Comparison of ENCODE assay signal across 8 cellular contexts in the genomic region with DNA sequence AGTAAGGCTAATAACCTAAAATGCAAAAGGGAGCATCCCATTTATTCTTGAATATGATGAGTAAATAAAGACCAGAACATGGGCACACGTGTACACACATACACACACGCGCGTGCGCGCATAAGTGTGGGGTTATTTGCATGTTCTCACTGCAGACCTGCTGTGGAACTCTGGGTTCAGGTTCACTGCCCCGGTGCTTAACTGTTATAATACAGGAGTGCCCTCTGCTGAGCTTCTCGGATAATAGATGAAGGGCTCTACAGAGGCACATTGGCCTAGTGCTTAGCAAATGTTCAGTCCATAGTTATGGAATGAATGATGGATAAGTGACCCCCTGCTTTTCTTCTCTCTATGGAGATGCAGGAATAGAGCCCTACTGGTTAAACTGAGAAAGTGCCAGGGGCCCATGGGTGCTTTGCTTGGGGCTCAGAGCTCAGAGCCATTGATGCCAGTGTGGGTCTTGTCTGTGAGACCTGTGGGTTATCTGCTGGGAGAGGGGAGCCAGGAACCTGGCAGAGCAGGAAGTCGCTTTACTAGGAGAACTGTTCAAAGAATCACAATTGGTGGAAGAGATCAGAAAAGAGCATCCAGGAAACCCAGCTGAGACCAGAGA. TPM values are rescaled to one million over a fixed set of nuclear protein-coding genes. Genes with fewer than 3 reads are reported as not detected.
DNase-seq lines count a peak whose midpoint lies in the region; ATAC-seq, FAIRE-seq and TF ChIP-seq lines count a peak whose summit lies in the region.

No MANE protein-coding gene starts in this region.

- H3K4me1 Mint-ChIP-seq in activated CD8-positive, alpha-beta T cell treated with anti-CD3 and anti-CD28 coated beads, Interleukin-2, amount 10 ng/mL, durations not matched to agents 7 days and 5 days (ENCODE audit: low read depth): peaks cover 31% of the 10 kb centered on the region
- peaks cover 25 to 34% of the 10 kb centered on the region in 2 donors for H3K4me1 Mint-ChIP-seq in natural killer cell treated with Interleukin-12 subunit alpha and Interleukin-12 subunit beta and Interleukin-15 and Interleukin-18, amount 100 ng/mL, for 72 hours (ENCODE audit: low read depth in 2 of 2)

- H3K9me3 ChIP-seq in AG04450 (ENCODE audit: control insufficient read depth, insufficient read depth, low read length) (no peaks in the 10 kb centered on the region), vagina (no peaks in the 10 kb centered on the region)

- TF ChIP-seq POLR2A in vagina (IDR thresholded peaks at IDR 0.05): no peak

- peaks cover 9% of the 10 kb centered on the region for H3K36me3 Mint-ChIP-seq in activated CD8-positive, alpha-beta T cell treated with anti-CD3 and anti-CD28 coated beads, Interleukin-2, amount 10 ng/mL, durations not matched to agents 7 days and 5 days (ENCODE audit: low read depth)
- H3K36me3 Mint-ChIP-seq in natural killer cell treated with Interleukin-12 subunit alpha and Interleukin-12 subunit beta and Interleukin-15 and Interleukin-18, amount 100 ng/mL, for 72 hours: peaks cover 9% of the 10 kb centered on the region

- H3K27me3 ChIP-seq in AG04450 (ENCODE audit: control insufficient read depth, insufficient read depth, low read length) (no peaks in the 10 kb centered on the region), vagina (no peaks in the 10 kb centered on the region)

- H3K27ac Mint-ChIP-seq in activated CD8-positive, alpha-beta T cell treated with anti-CD3 and anti-CD28 coated beads, Interleukin-2, amount 10 ng/mL, durations not matched to agents 7 days and 5 days: no peak overlapping the region
- peak overlapping the region; percentile 67 to 85 for H3K27ac Mint-ChIP-seq in natural killer cell treated with Interleukin-12 subunit alpha and Interleukin-12 subunit beta and Interleukin-15 and Interleukin-18, amount 100 ng/mL, for 72 hours

- H3K4me3 ChIP-seq in AG04450 (ENCODE audit: low read depth, low read length): no peak overlapping the region
- H3K4me3 ChIP-seq in epithelial cell of esophagus (ENCODE audit: low read length): no peak overlapping the region
- H3K4me3 ChIP-seq in vagina: no peak overlapping the region

- H3K27ac ChIP-seq in AG04450 (ENCODE audit: low read depth, low read length) (no peak overlapping the region), vagina (no peak overlapping the region)

- peak; percentile 51 for ATAC-seq in HG03060 (IDR thresholded peaks at IDR 0.05; ENCODE audit: low read depth, unreplicated experiment)
- ATAC-seq in activated CD8-positive, alpha-beta T cell treated with anti-CD3 and anti-CD28 coated beads, Interleukin-2, amount 10 ng/mL, durations not matched to agents 7 days and 5 days: peak; percentile 40
- peak; percentile 48 to 65 for ATAC-seq in natural killer cell treated with Interleukin-12 subunit alpha and Interleukin-12 subunit beta and Interleukin-15 and Interleukin-18, amount 100 ng/mL, for 72 hours

- DNase-seq in AG04450 (ENCODE audit: low read depth, low spot score) (no peak), GM18507 (ENCODE audit: extremely low spot score, insufficient read length, low read depth) (no peak), NCI-H524 treated with DMSO at 0.1 percent for 48 hours (lab: John Stamatoyannopoulos, UW) (peak; percentile 31), epithelial cell of esophagus (ENCODE audit: low read depth) (peak; percentile 69), vagina (ENCODE audit: extremely low spot score in 2 of 2) (no peak)
- peak; percentile 84 for DNase-seq in activated CD8-positive, alpha-beta T cell treated with anti-CD3 and anti-CD28 coated beads, Interleukin-2, amount 10 ng/mL, durations not matched to agents 7 days and 5 days
- peak; percentile 79 for DNase-seq in natural killer cell treated with Interleukin-12 subunit alpha and Interleukin-12 subunit beta and Interleukin-15 and Interleukin-18, amount 100 ng/mL, for 72 hours (ENCODE audit: low spot score)

- intact Hi-C loops in vagina (cut with DNase I): no loop called here

- peaks cover 15% of the 10 kb centered on the region for H3K4me1 ChIP-seq in vagina

- H3K4me3 Mint-ChIP-seq in activated CD8-positive, alpha-beta T cell treated with anti-CD3 and anti-CD28 coated beads, Interleukin-2, amount 10 ng/mL, durations not matched to agents 7 days and 5 days: no peak overlapping the region
- peak overlapping the region; percentile 45 for H3K4me3 Mint-ChIP-seq in natural killer cell treated with Interleukin-12 subunit alpha and Interleukin-12 subunit beta and Interleukin-15 and Interleukin-18, amount 100 ng/mL, for 72 hours

- H3K36me3 ChIP-seq in vagina: no peaks in the 10 kb centered on the region

- peaks cover 16% of the 10 kb centered on the region for H3K27me3 Mint-ChIP-seq in activated CD8-positive, alpha-beta T cell treated with anti-CD3 and anti-CD28 coated beads, Interleukin-2, amount 10 ng/mL, durations not matched to agents 7 days and 5 days (ENCODE audit: low read depth)
- peaks cover 0 to 8% of the 10 kb centered on the region in 2 donors for H3K27me3 Mint-ChIP-seq in natural killer cell treated with Interleukin-12 subunit alpha and Interleukin-12 subunit beta and Interleukin-15 and Interleukin-18, amount 100 ng/mL, for 72 hours

- FAIRE-seq in GM18507 (lab: Jason Lieb, UNC): peak; percentile 89

- no peaks in the 10 kb centered on the region for H3K9me3 Mint-ChIP-seq in activated CD8-positive, alpha-beta T cell treated with anti-CD3 and anti-CD28 coated beads, Interleukin-2, amount 10 ng/mL, durations not matched to agents 7 days and 5 days (ENCODE audit: insufficient read depth)
- H3K9me3 Mint-ChIP-seq in natural killer cell treated with Interleukin-12 subunit alpha and Interleukin-12 subunit beta and Interleukin-15 and Interleukin-18, amount 100 ng/mL, for 72 hours: no peaks in the 10 kb centered on the region

- TF ChIP-seq CTCF in AG04450 (IDR thresholded peaks at IDR 0.05; ENCODE audit: low read depth, low read length) (peak; percentile 64), epithelial cell of esophagus (IDR thresholded peaks at IDR 0.05; ENCODE audit: insufficient read depth, low read depth, low read length, missing control alignments) (peak; percentile 65), vagina (IDR thresholded peaks at IDR 0.05) (peak in 2 of 3 experiments; percentile 33 to 44)

- CTCF ChIA-PET in AG04450 (lab: Charles Lee): interaction anchor here (0.6 to 3.7 kb wide), 13 partner anchors 44 to 617 kb away, joined by 3 to 50 read pairs (median 5); no protein-coding TSS in a partner anchor
- CTCF ChIA-PET in activated CD8-positive, alpha-beta T cell treated with anti-CD3 and anti-CD28 coated beads, Interleukin-2, amount 10 ng/mL, durations not matched to agents 7 days and 5 days (lab: Charles Lee): interaction anchor here (0.7 to 4.2 kb wide), 27 partner anchors 9 to 643 kb away, joined by 3 to 65 read pairs (median 5); no protein-coding TSS in a partner anchor

- POLR2A ChIA-PET in AG04450 (lab: Yijun Ruan, JAX): no interaction called here
- POLR2A ChIA-PET in activated CD8-positive, alpha-beta T cell treated with anti-CD3 and anti-CD28 coated beads, Interleukin-2, amount 10 ng/mL, durations not matched to agents 7 days and 5 days (lab: Charles Lee): interaction anchor here (1.4 kb wide), 1 partner anchor 365 kb away, joined by 5 read pairs; no protein-coding TSS in a partner anchor

RNA-seq across cellular contexts. Expression of a gene that starts 3.6 kb away (rescaled TPM):
- 13.0 and 15.0 TPM in 2 replicates for polyA plus RNA-seq in AG04450 (2011; rRNA removed)
- 10.4 and 10.5 TPM in 2 replicates for polyA minus RNA-seq in AG04450 (2011; rRNA and poly(A)+ RNA removed)
- 100 to 1,000 TPM; 123 to 126 TPM for total RNA-seq in activated CD8-positive, alpha-beta T cell treated with anti-CD3 and anti-CD28 coated beads, Interleukin-2, amount 10 ng/mL, durations not matched to agents 7 days and 5 days
- total RNA-seq in natural killer cell treated with Interleukin-12 subunit alpha and Interleukin-12 subunit beta and Interleukin-15 and Interleukin-18, amount 100 ng/mL, for 72 hours: 100 to 1,000 TPM in 1 of 2 donors, 10 to 100 TPM in 1; 99.5 to 136 TPM
- 17.4 TPM for total RNA-seq in vagina

Comparison
In these comparisons a context has a peak if more than half of its experiments do, and no peak if none do; other contexts are left out.
1. DNase-seq: peak in NCI-H524 treated with DMSO at 0.1 percent for 48 hours (single experiment), activated CD8-positive, alpha-beta T cell treated with anti-CD3 and anti-CD28 coated beads, Interleukin-2, amount 10 ng/mL, durations not matched to agents 7 days and 5 days (single experiment), epithelial cell of esophagus (single experiment) and natural killer cell treated with Interleukin-12 subunit alpha and Interleukin-12 subunit beta and Interleukin-15 and Interleukin-18, amount 100 ng/mL, for 72 hours (single experiment); none in AG04450 (single experiment), GM18507 (single experiment) and vagina (0 of 2).
2. Peak in every context shown above with its lines, with median percentiles within 50 percentile points of each other: CTCF ChIP-seq and ATAC-seq.